ENCODE assay signal across 7 cellular contexts in genomic region chr22:49444781-49445180, GRCh38.
"Had no signal": no experiment of that assay in that cellular context is flagged by ENCODE, and none has a peak within 500 bp of the region (broad histone marks: within the 10 kb centered on the region; RNA-seq: fewer than 3 reads in every experiment).

No MANE protein-coding gene starts in this region.

- H3K9me3 ChIP-seq: HAP-1 had no signal

- H3K27ac ChIP-seq: HL-60 had no signal

- H3K4me2 ChIP-seq: GM23338 had no signal

- ATAC-seq: GM23338, HCT116, HepG2 had no signal

- H3K4me1 ChIP-seq: HAP-1 had no signal

- H3K36me3 ChIP-seq: HAP-1 had no signal

- DNase-seq: H7, HFFc6 had no signal

- H3K4me3 ChIP-seq: GM23338, HAP-1 had no signal

- H2AFZ ChIP-seq: GM23338 had no signal

- FAIRE-seq: HepG2 had no signal
